8 cellular contexts compared by ENCODE assay signal in genomic region chr13:23579886-23580706, GRCh38. TPM values are rescaled to one million over a fixed set of nuclear protein-coding genes. Genes with fewer than 3 reads are reported as not detected.
DNase-seq lines count a peak whose midpoint lies in the region; ATAC-seq and TF ChIP-seq lines count a peak whose summit lies in the region.

No MANE protein-coding gene starts in this region.

- H3K4me1 Mint-ChIP-seq in neural crest cell: peaks cover 48% of the 10 kb centered on the region

- H3K4me3 ChIP-seq in endocrine pancreas (ENCODE audit: control insufficient read depth, insufficient read depth, low read length): peak overlapping the region; percentile 99

- H3K4me3 Mint-ChIP-seq in neural crest cell: peak overlapping the region; percentile 81

- H3K9me3 Mint-ChIP-seq in neural crest cell: no peaks in the 10 kb centered on the region

- peaks cover 14% of the 10 kb centered on the region for H3K27me3 Mint-ChIP-seq in neural crest cell (ENCODE audit: low read depth)

- H3K36me3 Mint-ChIP-seq in neural crest cell (ENCODE audit: low read depth): peaks cover 2% of the 10 kb centered on the region

- no peaks in the 10 kb centered on the region for H3K9me3 ChIP-seq in endocrine pancreas (ENCODE audit: control insufficient read depth, low read length)

- peak; percentile 4 for DNase-seq in Caki2 (ENCODE audit: low read depth)
- DNase-seq in KBM-7: peak; percentile 9
- no peak for DNase-seq in neural crest cell (ENCODE audit: low read depth, low spot score)
- no peak for DNase-seq in 8988T
- DNase-seq in activated CD8-positive, alpha-beta memory T cell treated with anti-CD3 and anti-CD28 coated beads, Interleukin-2, amount 50 U/mL, for 4 hours: no peak
- no peak for DNase-seq in amygdala (lab: John Stamatoyannopoulos, UW)

- in situ Hi-C loops in Caki2 (cut with HindIII; ENCODE audit: low pct_unique_long_range_greater_than_20kb, low sequenced_read_pairs) (no loop called here), KBM-7 (cut with MboI; ENCODE audit: low pct_unique_long_range_greater_than_20kb, low sequenced_read_pairs) (no loop called here)

- TF ChIP-seq CTCF in neural crest cell (conservative IDR thresholded peaks at IDR 0.05): no peak

- no peak for ATAC-seq in HG03108 (IDR thresholded peaks at IDR 0.05; ENCODE audit: unreplicated experiment)

- no peaks in the 10 kb centered on the region for H3K27me3 ChIP-seq in endocrine pancreas (ENCODE audit: control insufficient read depth, insufficient read depth, low read length)

- H3K9ac ChIP-seq in endocrine pancreas (ENCODE audit: control insufficient read depth, insufficient read depth, low read length): peak overlapping the region; percentile 87

- no peaks in the 10 kb centered on the region for H3K36me3 ChIP-seq in endocrine pancreas (ENCODE audit: control insufficient read depth, insufficient read depth, low read length)

- H3K27ac Mint-ChIP-seq in neural crest cell (ENCODE audit: unreplicated experiment): no peak overlapping the region

- peaks cover 24% of the 10 kb centered on the region for H3K4me1 ChIP-seq in endocrine pancreas (ENCODE audit: control insufficient read depth, insufficient read depth, low read length)

RNA-seq across cellular contexts. Expression of gene TNFRSF19, which starts 9.9 kb away (rescaled TPM):
- 2.3 and 11.4 TPM in 2 replicates for total RNA-seq in Caki2 (2014; rRNA removed; shearing (Covaris generic); ENCODE audit: low replicate concordance)
- total RNA-seq in neural crest cell: 74.8 and 76.1 TPM in 2 replicates

Comparison
In these comparisons a context has a peak if more than half of its experiments do, and no peak if none do; other contexts are left out.
1. DNase-seq: peak in Caki2 (single experiment) and KBM-7 (single experiment); none in neural crest cell (single experiment), 8988T (single experiment), activated CD8-positive, alpha-beta memory T cell treated with anti-CD3 and anti-CD28 coated beads, Interleukin-2, amount 50 U/mL, for 4 hours (single experiment) and amygdala (0 of 56).